In the genomic region with DNA sequence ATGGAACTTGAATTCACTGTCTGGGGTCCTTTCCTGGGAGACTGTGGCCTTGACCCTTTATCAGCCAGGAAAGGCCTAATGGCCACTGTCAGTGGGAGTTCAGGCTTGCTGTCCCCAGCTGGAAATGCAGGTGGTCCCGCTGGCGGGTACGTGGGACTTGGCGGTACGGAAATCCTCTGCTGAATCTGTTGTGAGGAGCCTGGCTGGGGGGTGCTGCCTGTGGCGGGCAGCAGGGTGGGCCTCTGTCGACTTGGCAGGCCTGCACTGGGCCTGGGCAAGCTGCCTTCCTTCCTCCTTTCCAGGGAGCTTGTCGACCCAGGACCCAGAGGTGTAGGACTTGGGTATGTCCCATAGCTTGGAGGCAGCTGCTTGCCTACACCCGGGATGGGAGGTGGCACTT, we compare ENCODE assay signal across 14 cellular contexts.
"Had no signal": no experiment of that assay in that cellular context is flagged by ENCODE, and none has a peak within 500 bp of the region (broad histone marks: within the 10 kb centered on the region; RNA-seq: fewer than 3 reads in every experiment).

No MANE protein-coding gene starts in this region.

- H3K9me3 ChIP-seq: pancreas had no signal

- H3K4me3 Mint-ChIP-seq: activated CD4-positive, alpha-beta memory T cell treated with anti-CD3 and anti-CD28 coated beads for 36 hours; dendritic cell treated with granulocyte-macrophage colony-stimulating factor and Interleukin-4, amounts not matched to agents 40 ng/mL and 50 ng/mL, for 4 days; neural progenitor cell; type B pancreatic cell had no signal

- DNase-seq: activated CD4-positive, alpha-beta memory T cell treated with anti-CD3 and anti-CD28 coated beads for 36 hours; activated CD4-positive, CD25-positive, alpha-beta regulatory T cell treated with anti-CD3 and anti-CD28 coated beads, Interleukin-2, amount 50 U/mL, for 72 hours; activated naive CD4-positive, alpha-beta T cell; central memory CD4-positive, alpha-beta T cell; right cardiac atrium; stimulated activated CD4-positive, alpha-beta T cell treated with anti-CD3 and anti-CD28 coated beads, Interleukin-2, amount 100 ng/mL, for 24 hours; stimulated activated naive CD4-positive, alpha-beta T cell; substantia nigra had no signal

- H3K4me3 ChIP-seq: neural progenitor cell, pancreas had no signal

- H3K36me3 ChIP-seq: neural progenitor cell had no signal

- H3K9ac ChIP-seq: neural progenitor cell had no signal

- H3K4me2 ChIP-seq: neural progenitor cell had no signal

- H3K9me3 Mint-ChIP-seq: activated CD4-positive, alpha-beta memory T cell treated with anti-CD3 and anti-CD28 coated beads for 36 hours; dendritic cell treated with granulocyte-macrophage colony-stimulating factor and Interleukin-4, amounts not matched to agents 40 ng/mL and 50 ng/mL, for 4 days; neural progenitor cell; type B pancreatic cell had no signal

- H2AFZ ChIP-seq: neural progenitor cell had no signal

- ATAC-seq: pancreas, right cardiac atrium, Right ventricle myocardium inferior, SK-N-SH treated with all-trans-retinoic acid at 6 μM for 48 hours had no signal

- H3K27me3 Mint-ChIP-seq: activated CD4-positive, alpha-beta memory T cell treated with anti-CD3 and anti-CD28 coated beads for 36 hours; type B pancreatic cell had no signal

- H3K27me3 ChIP-seq: neural progenitor cell, pancreas had no signal

- H3K27ac Mint-ChIP-seq: activated CD4-positive, alpha-beta memory T cell treated with anti-CD3 and anti-CD28 coated beads for 36 hours; dendritic cell treated with granulocyte-macrophage colony-stimulating factor and Interleukin-4, amounts not matched to agents 40 ng/mL and 50 ng/mL, for 4 days; neural progenitor cell; type B pancreatic cell had no signal

- H3K4me1 ChIP-seq: pancreas had no signal

- H3K27ac ChIP-seq: neural progenitor cell, pancreas had no signal
